In genomic region chr11:10488121-10488580, GRCh38 we compare ENCODE assay signal across 11 cellular contexts. TPM values are rescaled to one million over a fixed set of nuclear protein-coding genes. Genes with fewer than 3 reads are reported as not detected.
DNase-seq lines count a peak whose midpoint lies in the region; ATAC-seq, FAIRE-seq and TF ChIP-seq lines count a peak whose summit lies in the region.
"Had no signal": no experiment of that assay in that cellular context is flagged by ENCODE, and none has a peak within 500 bp of the region (broad histone marks: within the 10 kb centered on the region; RNA-seq: fewer than 3 reads in every experiment).

No MANE protein-coding gene starts in this region.

- H3K27ac ChIP-seq in tibial artery = no peak overlapping the region
- H3K27ac ChIP-seq: HL-60 had no signal

- H3K27me3 ChIP-seq in bronchial epithelial cell (ENCODE audit: control insufficient read depth, insufficient read depth, low read length) = no peaks in the 10 kb centered on the region
- H3K27me3 ChIP-seq in tibial artery = no peaks in the 10 kb centered on the region

- H3K36me3 ChIP-seq in bronchial epithelial cell (ENCODE audit: control insufficient read depth, insufficient read depth, low read length) (peaks cover 21% of the 10 kb centered on the region), tibial artery (peaks cover 0 to 6% (median 0%) of the 10 kb centered on the region in 3 donors)

- peaks cover 11% of the 10 kb centered on the region for H3K36me3 Mint-ChIP-seq in Calu3 (ENCODE audit: insufficient read depth, unreplicated experiment)
- H3K36me3 Mint-ChIP-seq in nephron progenitor cell (ENCODE audit: low read depth) = peaks cover 19% of the 10 kb centered on the region

- intact Hi-C loops in Calu3 (cut with micrococcal nuclease; ENCODE audit: unreplicated experiment) = no loop called here
- intact Hi-C loops in tibial artery (cut with DNase I; ENCODE audit: low total_unique reads) = no loop called here

- peaks cover 0 to 15% (median 13%) of the 10 kb centered on the region in 4 donors for H3K4me1 ChIP-seq in tibial artery

- H3K4me1 Mint-ChIP-seq in Calu3 (ENCODE audit: low read depth, unreplicated experiment) = peaks cover 23% of the 10 kb centered on the region
- H3K4me1 Mint-ChIP-seq in nephron progenitor cell = peaks cover 46% of the 10 kb centered on the region

- BruUV-seq in Calu3 (replicated peaks; lab: Mats Ljungman, UMichigan) = no TSS peak

- H3K9me3 ChIP-seq in tibial artery = no peaks in the 10 kb centered on the region

- H3K4me3 ChIP-seq in bronchial epithelial cell (ENCODE audit: low read depth, low read length) = no peak overlapping the region
- no peak overlapping the region for H3K4me3 ChIP-seq in tibial artery

- no peaks in the 10 kb centered on the region for H3K27me3 Mint-ChIP-seq in Calu3 (ENCODE audit: unreplicated experiment)
- H3K27me3 Mint-ChIP-seq in nephron progenitor cell (ENCODE audit: low read depth, poor library complexity) = peaks cover 6% of the 10 kb centered on the region

- H3K4me3 Mint-ChIP-seq in Calu3 (ENCODE audit: low read depth, unreplicated experiment) = no peak overlapping the region
- H3K4me3 Mint-ChIP-seq in nephron progenitor cell = no peak overlapping the region

- CTCF ChIA-PET in Calu3 (lab: Charles Lee) = interaction anchor here (0.7 to 1.4 kb wide), 3 partner anchors 9 to 149 kb away, joined by 3 read pairs; no protein-coding TSS in a partner anchor

- H3K9me3 Mint-ChIP-seq in Calu3 (ENCODE audit: low read depth, unreplicated experiment) = no peaks in the 10 kb centered on the region
- no peaks in the 10 kb centered on the region for H3K9me3 Mint-ChIP-seq in nephron progenitor cell

- peak; percentile 97 for FAIRE-seq in bronchial epithelial cell (lab: Jason Lieb, UNC)

- no peak for TF ChIP-seq CTCF in Calu3 (IDR thresholded peaks at IDR 0.05; ENCODE audit: unreplicated experiment)
- no peak for TF ChIP-seq CTCF in bronchial epithelial cell (IDR thresholded peaks at IDR 0.05; ENCODE audit: insufficient read depth, low read length, severe bottlenecking)
- TF ChIP-seq CTCF in nephron progenitor cell (IDR thresholded peaks at IDR 0.05) = no peak
- no peak for TF ChIP-seq CTCF in tibial artery (IDR thresholded peaks at IDR 0.05)

- DNase-seq in Calu3 = peak; percentile 64
- peak; percentile 52 for DNase-seq in HT1080 (ENCODE audit: low read depth)
- DNase-seq in bronchial epithelial cell (ENCODE audit: low read depth) = peak; percentile 97
- no peak for DNase-seq in nephron progenitor cell
- DNase-seq in NCI-H2171 treated with DMSO at 0.1 percent for 48 hours (lab: John Stamatoyannopoulos, UW) = no peak
- DNase-seq in tibial artery = no peak
- no peak for DNase-seq in DMS79 treated with DMSO at 0.1 percent for 48 hours (lab: John Stamatoyannopoulos, UW)
- DNase-seq: effector CD8-positive, alpha-beta T cell; EL had no signal

- peak overlapping the region; percentile 29 for H3K27ac Mint-ChIP-seq in Calu3 (ENCODE audit: unreplicated experiment)
- H3K27ac Mint-ChIP-seq in nephron progenitor cell = peak overlapping the region; percentile 17

- ATAC-seq in HG02571 (IDR thresholded peaks at IDR 0.05; ENCODE audit: unreplicated experiment) = no peak

RNA-seq across cellular contexts. Expression of gene AMPD3, which starts 33.1 kb away (rescaled TPM):
- 2.1 and 3.1 TPM in 2 replicates for total RNA-seq in Calu3 (2022)
- total RNA-seq in HT1080 (2014; rRNA removed; shearing (Covaris generic)) = 4.5 and 6.8 TPM in 2 replicates
- polyA plus RNA-seq in HT1080 (2015; cell fraction: cytosol; rRNA removed) = 8.6 and 9.7 TPM in 2 replicates
- polyA plus RNA-seq in HT1080 (2015; cell fraction: nucleus; rRNA removed) = 24.8 and 26.1 TPM in 2 replicates
- 5.3 and 11.0 TPM in 2 replicates for total RNA-seq in bronchial epithelial cell

RNA-seq across cellular contexts. Expression of gene RNF141, which starts 52.8 kb away (rescaled TPM):
- total RNA-seq in Calu3 (2022) = 33.9 and 40.3 TPM in 2 replicates
- 8.6 and 11.0 TPM in 2 replicates for total RNA-seq in HT1080 (2014; rRNA removed; shearing (Covaris generic))
- 21.9 and 24.6 TPM in 2 replicates for polyA plus RNA-seq in HT1080 (2015; cell fraction: cytosol; rRNA removed)
- 10.1 and 10.8 TPM in 2 replicates for polyA plus RNA-seq in HT1080 (2015; cell fraction: nucleus; rRNA removed)
- total RNA-seq in bronchial epithelial cell = 71.9 and 103 TPM in 2 replicates

Comparison
In these comparisons a context has a peak if more than half of its experiments do, and no peak if none do; other contexts are left out.
1. DNase-seq: peak in Calu3 (single experiment), HT1080 (single experiment) and bronchial epithelial cell (single experiment); none in nephron progenitor cell (single experiment), NCI-H2171 treated with DMSO at 0.1 percent for 48 hours (single experiment), tibial artery (0 of 2) and DMS79 treated with DMSO at 0.1 percent for 48 hours (single experiment).